ENCODE assay signal across 8 cellular contexts in genomic region chr2:164840930-164841718, GRCh38. TPM values are rescaled to one million over a fixed set of nuclear protein-coding genes. Genes with fewer than 3 reads are reported as not detected.
DNase-seq lines count a peak whose midpoint lies in the region; ATAC-seq and TF ChIP-seq lines count a peak whose summit lies in the region.

No MANE protein-coding gene starts in this region.

- H3K4me1 ChIP-seq in HCT116 (ENCODE audit: control insufficient read depth in 1 of 2, insufficient read depth in 2 of 2, low read length in 2 of 2) = peaks cover 7 to 16% of the 10 kb centered on the region in 2 experiments; a peak in 3 of 4 replicates
- no peaks in the 10 kb centered on the region for H3K4me1 ChIP-seq in effector memory CD4-positive, alpha-beta T cell (ENCODE audit: control insufficient read depth, insufficient read depth, low read length, poor library complexity, severe bottlenecking)
- peaks cover 30% of the 10 kb centered on the region for H3K4me1 ChIP-seq in lower lobe of right lung
- H3K4me1 ChIP-seq in stomach = peaks cover 8 to 64% (median 25%) of the 10 kb centered on the region in 4 donors

- H3K9me2 ChIP-seq in HCT116 (ENCODE audit: insufficient read depth) = no peaks in the 10 kb centered on the region

- peak; percentile 72 for DNase-seq in activated CD4-positive, alpha-beta T cell treated with anti-CD3 and anti-CD28 coated beads, Interleukin-2, amount 10 ng/mL, durations not matched to agents 24 days and 14 days
- no peak for DNase-seq in activated CD4-positive, alpha-beta T cell treated with anti-CD3 and anti-CD28 coated beads for 1 hour
- DNase-seq in HCT116 (ENCODE audit: low read depth, low spot score) (peak; percentile 46), M059J (ENCODE audit: low read depth) (peak; percentile 78), lower lobe of right lung (peak; percentile 84), stomach (peak; percentile 86)
- DNase-seq in T-helper 2 cell treated with Interferon-gamma antibody and Interleukin-4, amounts not matched to agents 5 μg/mL and 100 μg/mL, for 36 hours (ENCODE audit: low spot score) = peak; percentile 29
- DNase-seq in effector memory CD4-positive, alpha-beta T cell = no peak

- intact Hi-C loops in activated CD4-positive, alpha-beta T cell treated with anti-CD3 and anti-CD28 coated beads, Interleukin-2, amount 10 ng/mL, durations not matched to agents 24 days and 14 days (cut with micrococcal nuclease) = no loop called here
- intact Hi-C loops in HCT116 (cut with micrococcal nuclease) = loop anchor here (2.0 to 5.0 kb wide), 2 partner anchors 56 to 76 kb away; no protein-coding TSS in a partner anchor
- intact Hi-C loops in lower lobe of right lung (cut with DNase I) = no loop called here
- intact Hi-C loops in stomach (cut with DNase I; ENCODE audit: low total_unique reads) = no loop called here

- H3K9me3 ChIP-seq in HCT116 (ENCODE audit: control insufficient read depth in 1 of 2, insufficient read depth in 1 of 2, low read depth in 1 of 2, low read length in 2 of 2) = no peaks in the 10 kb centered on the region
- no peaks in the 10 kb centered on the region for H3K9me3 ChIP-seq in effector memory CD4-positive, alpha-beta T cell (ENCODE audit: control insufficient read depth, low read length)
- H3K9me3 ChIP-seq in lower lobe of right lung = no peaks in the 10 kb centered on the region
- no peaks in the 10 kb centered on the region for H3K9me3 ChIP-seq in stomach

- peak; percentile 81 for ATAC-seq in HCT116
- peak; percentile 85 to 90 for ATAC-seq in lower lobe of right lung

- H2AFZ ChIP-seq in HCT116 (ENCODE audit: low read depth, low read length, poor library complexity, severe bottlenecking) = peak overlapping the region; percentile 97

- H3K4me2 ChIP-seq in HCT116 (ENCODE audit: low read length) = peak overlapping the region; percentile 98

- no peaks in the 10 kb centered on the region for H4K20me1 ChIP-seq in HCT116 (ENCODE audit: insufficient read depth)

- H3K9me3 Mint-ChIP-seq in activated CD4-positive, alpha-beta T cell treated with anti-CD3 and anti-CD28 coated beads, Interleukin-2, amount 10 ng/mL, durations not matched to agents 24 days and 14 days = no peaks in the 10 kb centered on the region
- H3K9me3 Mint-ChIP-seq in T-helper 2 cell treated with Interferon-gamma antibody and Interleukin-4, amounts not matched to agents 5 μg/mL and 100 μg/mL, for 36 hours = no peaks in the 10 kb centered on the region

- peak overlapping the region; percentile 59 to 81 for H3K4me3 ChIP-seq in HCT116 (replicated peaks in 1 of 2; ENCODE audit: low read depth in 1 of 2, low read length in 2 of 2)
- peak overlapping the region; percentile 53 for H3K4me3 ChIP-seq in effector memory CD4-positive, alpha-beta T cell (ENCODE audit: insufficient read depth, low read depth, low read length, poor library complexity, severe bottlenecking)
- peak overlapping the region; percentile 79 for H3K4me3 ChIP-seq in lower lobe of right lung
- peak overlapping the region; percentile 69 to 81 (median 76) for H3K4me3 ChIP-seq in stomach

- TF ChIP-seq RAD21 in HCT116 (IDR thresholded peaks at IDR 0.05; ENCODE audit: low read depth) = no peak

- peak overlapping the region; percentile 71 for H3K27ac ChIP-seq in HCT116 (ENCODE audit: low read depth, low read length)
- H3K27ac ChIP-seq in effector memory CD4-positive, alpha-beta T cell (ENCODE audit: insufficient read depth, low read length, poor library complexity, severe bottlenecking) = no peak overlapping the region
- peak overlapping the region; percentile 95 for H3K27ac ChIP-seq in lower lobe of right lung
- H3K27ac ChIP-seq in stomach = peak overlapping the region; percentile 95 to 99 (median 97)

- TF ChIP-seq CTCF in HCT116 (IDR thresholded peaks at IDR 0.05 in 2 of 3, conservative IDR thresholded peaks at IDR 0.05 in 1 of 3; ENCODE audit: borderline replicate concordance in 1 of 3, insufficient read depth in 1 of 3, low read depth in 2 of 3, low read length in 2 of 3) (0 out of 6 replicates have a peak, but pooled peaks of 2 of the 3 experiments have one; percentile 1 to 10), lower lobe of right lung (IDR thresholded peaks at IDR 0.05) (peak; percentile 25), stomach (IDR thresholded peaks at IDR 0.05) (peak in 1 of 7 experiments; percentile 9)

- no peak for TF ChIP-seq EP300 in stomach (IDR thresholded peaks at IDR 0.05)

- RAD21 ChIA-PET in HCT116 (lab: Charles Lee; ENCODE audit: low non-redundant PET in 1 of 2, low total read pairs in 2 of 2, uncharacterized antibody in 2 of 2, unreplicated experiment in 2 of 2) = no interaction called here

- POLR2A ChIA-PET in HCT116 (lab: Charles Lee) = no interaction called here

- TF ChIP-seq POLR2A in HCT116 (IDR thresholded peaks at IDR 0.05; ENCODE audit: borderline replicate concordance, extremely low read depth, insufficient read depth, insufficient read length) (peak; percentile 30), stomach (IDR thresholded peaks at IDR 0.05) (no peak)

- peak overlapping the region; percentile 77 for H3K4me3 Mint-ChIP-seq in activated CD4-positive, alpha-beta T cell treated with anti-CD3 and anti-CD28 coated beads, Interleukin-2, amount 10 ng/mL, durations not matched to agents 24 days and 14 days
- H3K4me3 Mint-ChIP-seq in T-helper 2 cell treated with Interferon-gamma antibody and Interleukin-4, amounts not matched to agents 5 μg/mL and 100 μg/mL, for 36 hours = peak overlapping the region; percentile 73

- WGBS in stomach, 5 donors = 0 to 2% (median 1%) methylated on average over 36 to 90 of the region's 90 CpGs

- H3K27me3 Mint-ChIP-seq in activated CD4-positive, alpha-beta T cell treated with anti-CD3 and anti-CD28 coated beads, Interleukin-2, amount 10 ng/mL, durations not matched to agents 24 days and 14 days = peaks cover 58% of the 10 kb centered on the region
- H3K27me3 Mint-ChIP-seq in T-helper 2 cell treated with Interferon-gamma antibody and Interleukin-4, amounts not matched to agents 5 μg/mL and 100 μg/mL, for 36 hours (ENCODE audit: low read depth) = peaks cover 52% of the 10 kb centered on the region

- H3K36me3 ChIP-seq in HCT116 (ENCODE audit: control insufficient read depth in 1 of 2, insufficient read depth in 2 of 2, low read length in 2 of 2) (no peaks in the 10 kb centered on the region), lower lobe of right lung (no peaks in the 10 kb centered on the region), stomach (no peaks in the 10 kb centered on the region)
- H3K36me3 ChIP-seq in effector memory CD4-positive, alpha-beta T cell (ENCODE audit: control insufficient read depth, insufficient read depth, low read length) = no peaks in the 10 kb centered on the region

- H3K27me3 ChIP-seq in HCT116 (ENCODE audit: insufficient read depth, low read length) (no peaks in the 10 kb centered on the region), lower lobe of right lung (ENCODE audit: low read depth) (no peaks in the 10 kb centered on the region), stomach (no peaks in the 10 kb centered on the region)
- peaks cover 5% of the 10 kb centered on the region for H3K27me3 ChIP-seq in effector memory CD4-positive, alpha-beta T cell (replicated peaks; ENCODE audit: control insufficient read depth, insufficient read depth, low read length, poor library complexity, severe bottlenecking)

- no peaks in the 10 kb centered on the region for H3K36me3 Mint-ChIP-seq in activated CD4-positive, alpha-beta T cell treated with anti-CD3 and anti-CD28 coated beads, Interleukin-2, amount 10 ng/mL, durations not matched to agents 24 days and 14 days (ENCODE audit: low read depth)
- no peaks in the 10 kb centered on the region for H3K36me3 Mint-ChIP-seq in T-helper 2 cell treated with Interferon-gamma antibody and Interleukin-4, amounts not matched to agents 5 μg/mL and 100 μg/mL, for 36 hours (ENCODE audit: low read depth)

- no TSS peak for BruUV-seq in HCT116 (replicated peaks; lab: Mats Ljungman, UMichigan)

- no peaks in the 10 kb centered on the region for H3K79me2 ChIP-seq in HCT116 (ENCODE audit: insufficient read depth, low read length)

- H3K9ac ChIP-seq in HCT116 (ENCODE audit: low read length) = peak overlapping the region; percentile 64

- H3K4me1 Mint-ChIP-seq in activated CD4-positive, alpha-beta T cell treated with anti-CD3 and anti-CD28 coated beads, Interleukin-2, amount 10 ng/mL, durations not matched to agents 24 days and 14 days = peaks cover 5% of the 10 kb centered on the region
- peaks cover 8% of the 10 kb centered on the region for H3K4me1 Mint-ChIP-seq in T-helper 2 cell treated with Interferon-gamma antibody and Interleukin-4, amounts not matched to agents 5 μg/mL and 100 μg/mL, for 36 hours (ENCODE audit: low read depth)

- CTCF ChIA-PET in HCT116 (lab: Charles Lee) = interaction anchor here (0.7 to 2.3 kb wide), 13 partner anchors 8 to 103 kb away, joined by 3 to 20 read pairs (median 4); no protein-coding TSS in a partner anchor

- H3K27ac Mint-ChIP-seq in activated CD4-positive, alpha-beta T cell treated with anti-CD3 and anti-CD28 coated beads, Interleukin-2, amount 10 ng/mL, durations not matched to agents 24 days and 14 days = no peak overlapping the region
- H3K27ac Mint-ChIP-seq in T-helper 2 cell treated with Interferon-gamma antibody and Interleukin-4, amounts not matched to agents 5 μg/mL and 100 μg/mL, for 36 hours = no peak overlapping the region

TF ChIP-seq in HCT116, 20 proteins besides CTCF, POLR2A, EP300 and RAD21 (continues in another document):
- TF ChIP-seq SIN3A (IDR thresholded peaks at IDR 0.05; ENCODE audit: low read depth) = peak; percentile 41
- peak; percentile 79 for TF ChIP-seq YY1 (IDR thresholded peaks at IDR 0.05; ENCODE audit: extremely low read depth, insufficient replicate concordance, low read depth, low read length)
- TF ChIP-seq JUND (IDR thresholded peaks at IDR 0.05) = no peak
- no peak for TF ChIP-seq EZH2phosphoT487 (IDR thresholded peaks at IDR 0.05; ENCODE audit: borderline replicate concordance)
- no peak for TF ChIP-seq EZH2 (IDR thresholded peaks at IDR 0.05)
- no peak for TF ChIP-seq FOSL1 (IDR thresholded peaks at IDR 0.05; ENCODE audit: low read depth)
- TF ChIP-seq MAX (IDR thresholded peaks at IDR 0.05) = no peak; the same call in none of the 2 replicates
- peak; percentile 65 for TF ChIP-seq ZFX (IDR thresholded peaks at IDR 0.05)
- TF ChIP-seq CBX3 (IDR thresholded peaks at IDR 0.05; ENCODE audit: low read depth) = no peak
- peak; percentile 40; the same call in 1 of the 2 replicates for TF ChIP-seq POLR2AphosphoS5 (IDR thresholded peaks at IDR 0.05; ENCODE audit: low read depth, low read length)

RNA-seq across cellular contexts. Expression of gene COBLL1, which starts 0.5 kb away (rescaled TPM):
- total RNA-seq in activated CD4-positive, alpha-beta T cell treated with anti-CD3 and anti-CD28 coated beads, Interleukin-2, amount 10 ng/mL, durations not matched to agents 24 days and 14 days = not detected in 2 replicates
- 3.6 TPM for total RNA-seq in HCT116 (2021; ENCODE audit: unreplicated experiment)
- 1.4 and 2.0 TPM in 2 replicates for polyA plus RNA-seq in HCT116 (2012)
- total RNA-seq in M059J (2014; rRNA removed; shearing (Covaris generic)) = 12.5 and 15.6 TPM in 2 replicates
- total RNA-seq in lower lobe of right lung = 89.4 TPM
- 100 to 1,000 TPM in 3 of 5 donors, 10 to 100 TPM in 2; 28.4 to 129 (median 109) TPM for total RNA-seq in stomach
- 10 to 100 TPM; 11.8 to 35.6 (median 12.8) TPM for polyA plus RNA-seq in stomach

Comparison
In these comparisons a context has a peak if more than half of its experiments do, and no peak if none do; other contexts are left out.
1. DNase-seq: peak in activated CD4-positive, alpha-beta T cell treated with anti-CD3 and anti-CD28 coated beads, Interleukin-2, amount 10 ng/mL, durations not matched to agents 24 days and 14 days (single experiment), HCT116 (single experiment), M059J (single experiment), T-helper 2 cell treated with Interferon-gamma antibody and Interleukin-4, amounts not matched to agents 5 μg/mL and 100 μg/mL, for 36 hours (single experiment), lower lobe of right lung (single experiment) and stomach (single experiment); none in activated CD4-positive, alpha-beta T cell treated with anti-CD3 and anti-CD28 coated beads for 1 hour (single experiment) and effector memory CD4-positive, alpha-beta T cell (0 of 3).
2. Peak in every context shown above with its lines, with median percentiles within 50 percentile points of each other: H3K4me3 ChIP-seq.